ENCODE assay signal across 8 cellular contexts in the genomic region with DNA sequence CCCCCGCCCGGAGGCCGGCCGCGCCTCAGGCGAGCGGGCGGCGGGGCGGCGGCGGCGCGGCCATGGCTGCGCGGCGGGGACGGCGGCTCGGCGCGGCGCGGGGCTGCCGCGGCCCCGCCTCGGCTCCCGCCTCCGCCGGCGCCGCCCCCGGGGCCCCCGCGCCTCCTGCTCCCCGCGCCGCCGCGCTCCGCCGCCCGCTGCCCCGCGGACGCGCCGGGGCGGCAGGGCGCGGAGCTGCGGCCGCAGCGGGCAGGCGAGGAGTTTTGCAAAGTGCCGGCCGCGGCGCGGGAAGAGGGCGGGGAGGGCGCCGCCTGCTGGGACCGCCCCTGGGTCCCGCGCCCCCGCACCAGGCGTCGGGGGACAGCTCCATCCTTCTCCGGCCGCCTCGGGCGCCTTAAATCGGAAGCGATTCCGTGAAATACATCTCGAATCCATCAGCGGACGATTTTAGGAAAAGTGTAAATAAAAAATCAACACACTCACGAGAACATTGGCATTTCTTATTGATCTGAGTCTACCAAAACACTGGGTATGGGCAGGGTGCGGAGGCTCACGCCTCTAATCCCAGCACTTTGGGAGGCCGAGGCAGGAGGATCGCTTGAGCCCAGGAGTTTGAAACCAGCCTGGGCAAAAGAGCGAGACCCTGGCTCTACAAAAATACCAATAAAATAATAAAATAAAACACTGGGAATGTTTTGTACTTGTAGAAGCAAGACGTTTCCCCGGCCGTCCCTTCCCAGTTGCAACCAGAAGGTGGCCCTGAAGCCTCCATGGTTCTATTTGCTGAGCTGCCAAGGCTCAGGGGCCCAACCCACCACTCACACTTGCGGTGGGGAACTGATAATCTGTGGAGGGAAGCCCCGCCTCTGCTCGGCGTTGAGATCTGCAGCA.
A peak's percentile ranks its signal among the peaks of the same experiment; 100 is the strongest.
DNase-seq lines count a peak whose midpoint lies in the region; ATAC-seq and TF ChIP-seq lines count a peak whose summit lies in the region.

No MANE protein-coding gene starts in this region.

- CTCF ChIA-PET in WTC11 (lab: Charles Lee), result interaction anchor here (0.5 to 3.6 kb wide), 42 partner anchors 9 to 1718 kb away, joined by 3 to 32 read pairs (median 4); partner anchors contain the start of gene HDAC11

- H3K27me3 Mint-ChIP-seq in WTC11 (ENCODE audit: low read depth), result peaks cover 31% of the 10 kb centered on the region

- peak; percentile 43 for DNase-seq in stimulated activated CD4-positive, alpha-beta T cell treated with anti-CD3 and anti-CD28 coated beads, Interleukin-15, amount 100 ng/mL, for 24 hours
- DNase-seq in stimulated activated CD4-positive, alpha-beta T cell treated with anti-CD3 and anti-CD28 coated beads, Interleukin-1b, Interleukin-23, amount 100 ng/mL, for 48 hours, result no peak
- DNase-seq in WTC11 (ENCODE audit: low spot score) (peak; percentile 69), heart left ventricle (peak in 1 of 5 donors; percentile 41), gastrocnemius medialis (no peak), ureter (ENCODE audit: low spot score) (no peak), hepatic stellate cell (ENCODE audit: low spot score) (no peak)
- DNase-seq in stimulated activated naive CD4-positive, alpha-beta T cell treated with Interleukin-2 at 50 U/mL for 16 hours (lab: John Stamatoyannopoulos, UW), result no peak

- peak overlapping the region in 6 of 12 donors; percentile 25 to 90 (median 82) for H3K27ac ChIP-seq in heart left ventricle
- H3K27ac ChIP-seq in gastrocnemius medialis, result no peak overlapping the region

- in situ Hi-C loops in gastrocnemius medialis (cut with MboI; ENCODE audit: low sequenced_read_pairs in 4 of 4), result loop anchor here in 2 of 4 donors (25.0 kb wide), 1 partner anchor 196 kb away; no protein-coding TSS in a partner anchor

- H3K9me3 Mint-ChIP-seq in WTC11, result peaks cover 26% of the 10 kb centered on the region

- no peaks in the 10 kb centered on the region for H3K36me3 ChIP-seq in heart left ventricle
- no peaks in the 10 kb centered on the region for H3K36me3 ChIP-seq in gastrocnemius medialis

- H3K36me3 Mint-ChIP-seq in WTC11, result peaks cover 14% of the 10 kb centered on the region

- intact Hi-C loops in heart left ventricle (cut with DNase I) (loop anchor here in 8 of 10 donors (2.0 to 10.0 kb wide), 5 partner anchors 58 to 191 kb away; no protein-coding TSS in a partner anchor), gastrocnemius medialis (cut with DNase I; ENCODE audit: low total_unique reads) (loop anchor here (1.0 to 5.0 kb wide), 3 partner anchors 51 to 191 kb away; no protein-coding TSS in a partner anchor)

- WGBS in heart left ventricle, 4 donors, result 3 to 19% (median 4%) methylated on average over 15 to 93 of the region's 93 CpGs

- H3K4me3 ChIP-seq in heart left ventricle, result peak overlapping the region in 11 of 12 donors; percentile 50 to 80 (median 66)
- H3K4me3 ChIP-seq in gastrocnemius medialis, result peak overlapping the region; percentile 26 to 55 (median 45)

- H3K4me1 ChIP-seq in heart left ventricle, result peaks cover 0 to 23% (median 9%) of the 10 kb centered on the region in 12 donors
- H3K4me1 ChIP-seq in gastrocnemius medialis, result peaks cover 0 to 8% of the 10 kb centered on the region in 2 donors

- H3K4me1 Mint-ChIP-seq in WTC11, result peaks cover 13% of the 10 kb centered on the region

- TF ChIP-seq CTCF in WTC11 (IDR thresholded peaks at IDR 0.05) (no peak), heart left ventricle (IDR thresholded peaks at IDR 0.05) (peak in 11 of 12 donors; percentile 15 to 55 (median 35)), gastrocnemius medialis (IDR thresholded peaks at IDR 0.05 in 4 of 5, conservative IDR thresholded peaks at IDR 0.05 in 1 of 5) (peak; percentile 14 to 51 (median 35))

- H3K9me3 ChIP-seq in heart left ventricle, result peaks cover 0 to 19% (median 7%) of the 10 kb centered on the region in 12 donors
- no peaks in the 10 kb centered on the region for H3K9me3 ChIP-seq in gastrocnemius medialis

- no peak overlapping the region for H3K27ac Mint-ChIP-seq in WTC11

- TF ChIP-seq POLR2A in heart left ventricle (IDR thresholded peaks at IDR 0.05) (no peak), gastrocnemius medialis (IDR thresholded peaks at IDR 0.05) (no peak)

- ATAC-seq in WTC11, result peak; percentile 73
- peak in 2 of 4 donors; percentile 27 to 50 for ATAC-seq in heart left ventricle
- peak; percentile 18 to 37 for ATAC-seq in gastrocnemius medialis

- peaks cover 6 to 50% (median 31%) of the 10 kb centered on the region in 9 donors for H3K27me3 ChIP-seq in heart left ventricle
- peaks cover 30 to 40% (median 37%) of the 10 kb centered on the region in 3 donors for H3K27me3 ChIP-seq in gastrocnemius medialis

- H3K4me3 Mint-ChIP-seq in WTC11, result peak overlapping the region; percentile 73

- POLR2A ChIA-PET in WTC11 (lab: Charles Lee), result no interaction called here

TF ChIP-seq in WTC11, 78 proteins besides CTCF, POLR2A, EP300 and RAD21:
- TF ChIP-seq NFATC4 (CRISPR knock-in tag; IDR thresholded peaks at IDR 0.05) (no peak), ZNF532 (CRISPR knock-in tag; IDR thresholded peaks at IDR 0.05; ENCODE audit: borderline replicate concordance) (no peak), CREB1 (CRISPR knock-in tag; IDR thresholded peaks at IDR 0.05) (no peak), ZNF423 (CRISPR knock-in tag; IDR thresholded peaks at IDR 0.05) (peak; percentile 82)
- TF ChIP-seq, protein P1, sequence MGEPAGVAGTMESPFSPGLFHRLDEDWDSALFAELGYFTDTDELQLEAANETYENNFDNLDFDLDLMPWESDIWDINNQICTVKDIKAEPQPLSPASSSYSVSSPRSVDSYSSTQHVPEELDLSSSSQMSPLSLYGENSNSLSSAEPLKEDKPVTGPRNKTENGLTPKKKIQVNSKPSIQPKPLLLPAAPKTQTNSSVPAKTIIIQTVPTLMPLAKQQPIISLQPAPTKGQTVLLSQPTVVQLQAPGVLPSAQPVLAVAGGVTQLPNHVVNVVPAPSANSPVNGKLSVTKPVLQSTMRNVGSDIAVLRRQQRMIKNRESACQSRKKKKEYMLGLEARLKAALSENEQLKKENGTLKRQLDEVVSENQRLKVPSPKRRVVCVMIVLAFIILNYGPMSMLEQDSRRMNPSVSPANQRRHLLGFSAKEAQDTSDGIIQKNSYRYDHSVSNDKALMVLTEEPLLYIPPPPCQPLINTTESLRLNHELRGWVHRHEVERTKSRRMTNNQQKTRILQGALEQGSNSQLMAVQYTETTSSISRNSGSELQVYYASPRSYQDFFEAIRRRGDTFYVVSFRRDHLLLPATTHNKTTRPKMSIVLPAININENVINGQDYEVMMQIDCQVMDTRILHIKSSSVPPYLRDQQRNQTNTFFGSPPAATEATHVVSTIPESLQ (CRISPR knock-in tag; IDR thresholded peaks at IDR 0.05), result no peak
TF ChIP-seq in WTC11: peak in this region for 1.

Comparison
In these comparisons a context has a peak if more than half of its experiments do, and no peak if none do; other contexts are left out.
1. DNase-seq: peak in stimulated activated CD4-positive, alpha-beta T cell treated with anti-CD3 and anti-CD28 coated beads, Interleukin-15, amount 100 ng/mL, for 24 hours (single experiment) and WTC11 (single experiment); none in stimulated activated CD4-positive, alpha-beta T cell treated with anti-CD3 and anti-CD28 coated beads, Interleukin-1b, Interleukin-23, amount 100 ng/mL, for 48 hours (single experiment), gastrocnemius medialis (0 of 2), ureter (single experiment), hepatic stellate cell (single experiment) and stimulated activated naive CD4-positive, alpha-beta T cell treated with Interleukin-2 at 50 U/mL for 16 hours (single experiment).